12 cellular contexts compared by ENCODE assay signal in genomic region chr9:136899196-136899595, GRCh38. TPM values are rescaled to one million over a fixed set of nuclear protein-coding genes. Genes with fewer than 3 reads are reported as not detected.
A peak's percentile ranks its signal among the peaks of the same experiment; 100 is the strongest.
DNase-seq lines count a peak whose midpoint lies in the region; ATAC-seq, FAIRE-seq and TF ChIP-seq lines count a peak whose summit lies in the region.
"Had no signal": no experiment of that assay in that cellular context is flagged by ENCODE, and none has a peak within 500 bp of the region (broad histone marks: within the 10 kb centered on the region; RNA-seq: fewer than 3 reads in every experiment).

No MANE protein-coding gene starts in this region.

- peak; percentile 94 for FAIRE-seq in GM12891 (lab: Jason Lieb, UNC)
- FAIRE-seq: H54 had no signal

- H3F3A ChIP-seq in OCI-LY1 (ENCODE audit: insufficient read depth, low read length), result no peaks in the 10 kb centered on the region

- no peak overlapping the region for H3K4me3 ChIP-seq in OCI-LY1 (ENCODE audit: low read depth, low read length, poor library complexity, severe bottlenecking)
- no peak overlapping the region for H3K4me3 ChIP-seq in left lung
- H3K4me3 ChIP-seq: right atrium auricular region, vagina had no signal

- TF ChIP-seq POLR2A in GM12891 (IDR thresholded peaks at IDR 0.05; ENCODE audit: low read depth, low read length), result no peak

- H3K9me2 ChIP-seq in OCI-LY1 (ENCODE audit: low read depth, low read length), result no peaks in the 10 kb centered on the region

- intact Hi-C loops in left lung (cut with DNase I), result no loop called here

- H3K4me2 ChIP-seq in OCI-LY1 (ENCODE audit: low read length), result no peak overlapping the region

- no peak overlapping the region for H2AFZ ChIP-seq in OCI-LY1 (ENCODE audit: low read length)

- DNase-seq in GM12891 (ENCODE audit: insufficient read length, low spot score) (peak; percentile 71), left lung (no peak), NCI-H1092 (lab: John Stamatoyannopoulos, UW) (no peak), nucleus accumbens (lab: John Stamatoyannopoulos, UW) (no peak)
- DNase-seq: activated CD8-positive, alpha-beta memory T cell treated with anti-CD3 and anti-CD28 coated beads for 24 hours; NCI-H526 had no signal

- no peaks in the 10 kb centered on the region for H3K79me2 ChIP-seq in OCI-LY1 (ENCODE audit: insufficient read depth, low read length)

- H4K20me1 ChIP-seq in OCI-LY1 (ENCODE audit: insufficient read depth, low read length), result no peaks in the 10 kb centered on the region

- peaks cover 61% of the 10 kb centered on the region for H3K4me1 ChIP-seq in OCI-LY1 (ENCODE audit: insufficient read depth, low read length, severe bottlenecking)
- peaks cover 30 to 41% of the 10 kb centered on the region in 2 donors for H3K4me1 ChIP-seq in left lung

- H3K27me3 ChIP-seq in OCI-LY1 (ENCODE audit: insufficient read depth, low read length), result no peaks in the 10 kb centered on the region
- H3K27me3 ChIP-seq in left lung, result no peaks in the 10 kb centered on the region
- H3K27me3 ChIP-seq: right atrium auricular region, vagina had no signal

- H3K9me3 ChIP-seq in OCI-LY1 (ENCODE audit: low read length) (no peaks in the 10 kb centered on the region), left lung (no peaks in the 10 kb centered on the region)
- H3K9me3 ChIP-seq: right atrium auricular region, vagina had no signal

- peak overlapping the region; percentile 20 for H3K27ac ChIP-seq in OCI-LY1 (ENCODE audit: low read depth, low read length, poor library complexity, severe bottlenecking)
- H3K27ac ChIP-seq in left lung, result peak overlapping the region; percentile 1 to 8
- H3K27ac ChIP-seq: right atrium auricular region, vagina had no signal

- H3K9ac ChIP-seq in OCI-LY1 (ENCODE audit: low read length), result no peak overlapping the region; the same call in 1 of the 2 replicates

- H3K36me3 ChIP-seq in OCI-LY1 (ENCODE audit: insufficient read depth, low read length) (peaks cover 62% of the 10 kb centered on the region), left lung (peaks cover 0 to 56% of the 10 kb centered on the region in 2 donors)

- ATAC-seq in GM21447 (IDR thresholded peaks at IDR 0.05; ENCODE audit: unreplicated experiment) (peak; percentile 42), left lung (no peak), HG03196 (IDR thresholded peaks at IDR 0.05; ENCODE audit: unreplicated experiment) (no peak)

- TF ChIP-seq CTCF in OCI-LY1 (IDR thresholded peaks at IDR 0.05; ENCODE audit: low read length) (peak; percentile 34), left lung (IDR thresholded peaks at IDR 0.05) (no peak)

TF ChIP-seq in GM12891, 5 proteins besides CTCF, POLR2A, EP300 and RAD21:
- TF ChIP-seq SPI1 (IDR thresholded peaks at IDR 0.05; ENCODE audit: low read depth, low read length) (no peak), PAX5 (IDR thresholded peaks at IDR 0.05; ENCODE audit: insufficient read depth, low read length, severe bottlenecking) (no peak), POLR2AphosphoS5 (IDR thresholded peaks at IDR 0.05; ENCODE audit: low read depth, low read length) (no peak), POU2F2 (IDR thresholded peaks at IDR 0.05; ENCODE audit: low read depth, low read length) (no peak), TAF1 (IDR thresholded peaks at IDR 0.05; ENCODE audit: low read depth, low read length) (no peak)
TF ChIP-seq in GM12891: peak in this region for 0.

RNA-seq across cellular contexts. Expression of gene TRAF2, which starts 12.9 kb away (rescaled TPM):
- polyA plus RNA-seq in GM12891 (2012; ENCODE audit: low read depth, missing spikeins), result 14.1 TPM
- 10 to 100 TPM; 17.2 to 22.4 TPM for total RNA-seq in left lung

RNA-seq across cellular contexts. Expression of gene EDF1, which starts 33.1 kb away (rescaled TPM):
- 423 TPM for polyA plus RNA-seq in GM12891 (2012; ENCODE audit: low read depth, missing spikeins)
- total RNA-seq in left lung, result 100 to 1,000 TPM; 247 to 288 TPM

RNA-seq across cellular contexts. Expression of gene FBXW5, which starts 45.3 kb away (rescaled TPM):
- polyA plus RNA-seq in GM12891 (2012; ENCODE audit: low read depth, missing spikeins), result 40.9 TPM
- total RNA-seq in left lung, result 100 to 1,000 TPM in 1 of 2 donors, 10 to 100 TPM in 1; 98.5 to 111 TPM

RNA-seq across cellular contexts. Expression of gene C8G, which starts 45.8 kb away (rescaled TPM):
- 0.47 TPM for polyA plus RNA-seq in GM12891 (2012; ENCODE audit: low read depth, missing spikeins)
- 1 to 10 TPM; 1.2 TPM for total RNA-seq in left lung
- total RNA-seq: right atrium auricular region, vagina had no signal

RNA-seq across cellular contexts. Expression of gene MAMDC4, which starts 47.0 kb away (rescaled TPM):
- polyA plus RNA-seq in GM12891 (2012; ENCODE audit: low read depth, missing spikeins), result 4.4 TPM
- 10 to 100 TPM; 14.7 to 16.0 TPM for total RNA-seq in left lung
